ENCODE assay signal across 15 cellular contexts in the genomic region with DNA sequence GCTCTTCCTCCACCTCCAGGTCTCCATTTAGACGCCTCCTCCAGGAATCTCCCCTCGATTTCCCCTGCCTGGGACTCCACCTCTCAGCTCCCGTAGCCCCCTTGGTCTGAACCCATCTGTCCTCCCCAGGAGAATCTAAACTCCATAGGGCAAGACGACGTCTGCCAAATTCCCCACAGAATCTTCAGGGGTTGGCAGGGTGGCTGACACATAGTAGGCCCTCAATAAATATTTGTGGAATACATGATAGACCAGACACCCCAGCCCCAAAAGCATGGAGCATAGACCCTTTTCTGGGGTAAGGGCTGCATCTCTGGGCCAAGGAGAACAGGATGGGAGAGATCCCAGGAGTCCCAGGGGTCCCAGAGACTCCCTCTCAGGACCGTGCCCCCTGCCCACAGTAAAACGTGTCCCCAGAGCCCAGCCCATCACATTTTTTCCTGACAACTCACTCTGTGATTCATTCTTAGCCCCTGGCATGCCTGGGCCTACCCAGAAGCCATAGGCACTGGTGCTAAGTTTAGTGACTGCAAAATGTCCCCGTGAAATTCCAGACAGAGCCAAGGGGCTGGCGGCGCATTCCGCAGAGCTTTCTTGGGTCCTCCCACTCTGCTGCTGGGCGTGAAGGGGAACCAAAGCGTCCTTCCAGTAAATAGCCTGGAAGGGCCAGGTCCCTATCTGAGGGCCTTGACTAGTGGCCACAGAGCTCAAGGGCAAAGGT.
DNase-seq lines count a peak whose midpoint lies in the region; ATAC-seq and TF ChIP-seq lines count a peak whose summit lies in the region.
"Had no signal": no experiment of that assay in that cellular context is flagged by ENCODE, and none has a peak within 500 bp of the region (broad histone marks: within the 10 kb centered on the region; RNA-seq: fewer than 3 reads in every experiment).

No MANE protein-coding gene starts in this region.

- no peak overlapping the region for H3K27ac Mint-ChIP-seq in activated T-helper 17 cell treated with anti-CD3 and anti-CD28 coated beads, Interleukin-2, amount 50 U/mL, for 72 hours

- WGBS in right cardiac atrium = 70% methylated on average over 13 of the region's 13 CpGs
- WGBS in spleen, 5 donors = 65 to 81% (median 69%) methylated on average over 13 of the region's 13 CpGs

- peak; percentile 49 to 65 for ATAC-seq in right cardiac atrium
- no peak for ATAC-seq in activated T-helper 17 cell treated with anti-CD3 and anti-CD28 coated beads, Interleukin-2, amount 50 U/mL, for 72 hours (replicated peaks)
- ATAC-seq in GM18517 (IDR thresholded peaks at IDR 0.05; ENCODE audit: unreplicated experiment) = no peak
- ATAC-seq: mucosa of descending colon had no signal

- H3K36me3 ChIP-seq in adipocyte (ENCODE audit: control insufficient read depth, insufficient read depth, low read length, severe bottlenecking) = no peaks in the 10 kb centered on the region
- H3K36me3 ChIP-seq in spleen = no peaks in the 10 kb centered on the region
- H3K36me3 ChIP-seq: esophagus muscularis mucosa, suprapubic skin had no signal

- H3K36me3 Mint-ChIP-seq in activated T-helper 17 cell treated with anti-CD3 and anti-CD28 coated beads, Interleukin-2, amount 50 U/mL, for 72 hours (ENCODE audit: low read depth) = no peaks in the 10 kb centered on the region

- intact Hi-C loops in right cardiac atrium (cut with DNase I) = no loop called here
- intact Hi-C loops in spleen (cut with DNase I; ENCODE audit: low total_unique reads) = no loop called here

- peaks cover 12% of the 10 kb centered on the region for H3K27me3 ChIP-seq in adipocyte (replicated peaks; ENCODE audit: control insufficient read depth, insufficient read depth, low read length)
- no peaks in the 10 kb centered on the region for H3K27me3 ChIP-seq in right cardiac atrium (ENCODE audit: control insufficient read depth, insufficient read depth)
- peaks cover 0 to 4% (median 0%) of the 10 kb centered on the region in 7 donors for H3K27me3 ChIP-seq in spleen (replicated peaks in 1 of 7)
- H3K27me3 ChIP-seq: esophagus muscularis mucosa, suprapubic skin had no signal

- H3K9ac ChIP-seq in adipocyte (ENCODE audit: low read length) = no peak overlapping the region

- TF ChIP-seq CTCF in spleen (IDR thresholded peaks at IDR 0.05 in 8 of 11, conservative IDR thresholded peaks at IDR 0.05 in 3 of 11) = no peak

- H3K4me1 ChIP-seq in adipocyte (ENCODE audit: control insufficient read depth, insufficient read depth, low read length) (no peaks in the 10 kb centered on the region), right cardiac atrium (ENCODE audit: control insufficient read depth, insufficient read depth, low read length) (no peaks in the 10 kb centered on the region), spleen (peaks cover 0 to 19% (median 2%) of the 10 kb centered on the region in 6 donors)
- H3K4me1 ChIP-seq: suprapubic skin had no signal

- H3K9me3 ChIP-seq in adipocyte (ENCODE audit: control insufficient read depth, low read length) = peaks cover 10% of the 10 kb centered on the region
- H3K9me3 ChIP-seq in right cardiac atrium (ENCODE audit: control insufficient read depth, low read length) = peaks cover 2% of the 10 kb centered on the region
- H3K9me3 ChIP-seq in spleen = peaks cover 0 to 14% (median 8%) of the 10 kb centered on the region in 8 donors
- H3K9me3 ChIP-seq: mucosa of descending colon, suprapubic skin had no signal

- peaks cover 3% of the 10 kb centered on the region for H3K27me3 Mint-ChIP-seq in activated T-helper 17 cell treated with anti-CD3 and anti-CD28 coated beads, Interleukin-2, amount 50 U/mL, for 72 hours

- H3K4me1 Mint-ChIP-seq in activated T-helper 17 cell treated with anti-CD3 and anti-CD28 coated beads, Interleukin-2, amount 50 U/mL, for 72 hours = no peaks in the 10 kb centered on the region
- H3K4me1 Mint-ChIP-seq: CD8-positive, alpha-beta memory T cell had no signal

- no peak overlapping the region for H3K4me3 Mint-ChIP-seq in activated T-helper 17 cell treated with anti-CD3 and anti-CD28 coated beads, Interleukin-2, amount 50 U/mL, for 72 hours
- H3K4me3 Mint-ChIP-seq: CD8-positive, alpha-beta memory T cell had no signal

- H3K9me3 Mint-ChIP-seq in activated T-helper 17 cell treated with anti-CD3 and anti-CD28 coated beads, Interleukin-2, amount 50 U/mL, for 72 hours = peaks cover 4% of the 10 kb centered on the region

- no peak for TF ChIP-seq POLR2A in spleen (IDR thresholded peaks at IDR 0.05)

- peak; percentile 79 for DNase-seq in HS-27A (ENCODE audit: low read depth)
- DNase-seq in adipocyte (ENCODE audit: low read depth) = peak; percentile 26
- DNase-seq in right cardiac atrium = no peak
- DNase-seq in spleen = peak; percentile 73
- DNase-seq in stimulated activated CD4-positive, alpha-beta T cell treated with anti-CD3 and anti-CD28 coated beads, Interleukin-4, amount 100 ng/mL, for 4 hours = no peak
- DNase-seq in NCI-H345 (lab: John Stamatoyannopoulos, UW) = no peak
- DNase-seq: activated CD4-positive, alpha-beta T cell treated with anti-CD3 and anti-CD28 coated beads, Interleukin-2, amount 50 U/mL, for 48 hours; caudate nucleus; CD8-positive, alpha-beta memory T cell; mucosa of descending colon; MV-4-11 had no signal

- H3K27ac ChIP-seq in right cardiac atrium (ENCODE audit: low read length) (peak overlapping the region; percentile 11), spleen (peak overlapping the region; percentile 10 to 85 (median 73))
- H3K27ac ChIP-seq: esophagus muscularis mucosa, suprapubic skin had no signal

- H3K4me3 ChIP-seq in adipocyte (ENCODE audit: low read length) (no peak overlapping the region), right cardiac atrium (ENCODE audit: low read length) (no peak overlapping the region), spleen (no peak overlapping the region)
- H3K4me3 ChIP-seq: esophagus muscularis mucosa, mucosa of descending colon, suprapubic skin had no signal

Comparison
In these comparisons a context has a peak if more than half of its experiments do, and no peak if none do; other contexts are left out.
1. DNase-seq: peak in HS-27A (single experiment), adipocyte (single experiment) and spleen (single experiment); none in right cardiac atrium (0 of 3), stimulated activated CD4-positive, alpha-beta T cell treated with anti-CD3 and anti-CD28 coated beads, Interleukin-4, amount 100 ng/mL, for 4 hours (0 of 2) and NCI-H345 (single experiment).
2. ATAC-seq: peak in right cardiac atrium (2 of 2); none in activated T-helper 17 cell treated with anti-CD3 and anti-CD28 coated beads, Interleukin-2, amount 50 U/mL, for 72 hours (single experiment) and GM18517 (single experiment).